ENCODE assay signal across 24 cellular contexts in the genomic region with DNA sequence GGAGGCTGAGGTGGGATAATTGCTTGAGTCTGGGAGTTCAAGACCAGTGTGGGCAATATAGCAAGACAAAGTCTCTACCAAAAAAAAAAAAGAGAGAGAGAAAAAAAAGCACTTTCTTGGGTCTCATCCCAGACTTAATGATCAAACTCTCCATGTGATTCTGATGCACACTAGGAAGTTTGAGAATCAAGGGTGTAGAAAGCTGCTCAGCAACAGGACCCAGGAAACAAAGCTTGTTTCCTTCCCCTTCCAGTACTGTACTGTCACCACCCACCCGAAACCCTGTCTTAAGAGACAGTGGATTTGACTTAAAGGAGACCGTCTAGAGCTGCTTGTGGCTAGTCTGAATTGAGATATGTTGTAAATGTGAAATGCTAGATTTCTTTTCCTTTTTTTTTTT. TPM values are rescaled to one million over a fixed set of nuclear protein-coding genes. Genes with fewer than 3 reads are reported as not detected.
"Had no signal": no experiment of that assay in that cellular context is flagged by ENCODE, and none has a peak within 500 bp of the region (broad histone marks: within the 10 kb centered on the region; RNA-seq: fewer than 3 reads in every experiment).

No MANE protein-coding gene starts in this region.

- H3K9me3 Mint-ChIP-seq: activated CD4-positive, alpha-beta T cell treated with anti-CD3 and anti-CD28 coated beads, Interleukin-2, amount 10 ng/mL, durations not matched to agents 7 days and 5 days; activated naive CD8-positive, alpha-beta T cell treated with anti-CD3 and anti-CD28 coated beads, Interleukin-2, amount 50 U/mL, for 24 hours; effector memory CD8-positive, alpha-beta T cell; naive thymus-derived CD8-positive, alpha-beta T cell had no signal

- ATAC-seq: activated naive CD8-positive, alpha-beta T cell treated with anti-CD3 and anti-CD28 coated beads, Interleukin-2, amount 50 U/mL, for 24 hours; effector memory CD8-positive, alpha-beta T cell; mucosa of descending colon; naive thymus-derived CD8-positive, alpha-beta T cell had no signal

- H3K27ac ChIP-seq: ascending aorta, breast epithelium, epithelial cell of prostate, hepatocyte, right atrium auricular region had no signal

- H3K4me3 Mint-ChIP-seq: activated CD4-positive, alpha-beta T cell treated with anti-CD3 and anti-CD28 coated beads, Interleukin-2, amount 10 ng/mL, durations not matched to agents 7 days and 5 days; activated naive CD8-positive, alpha-beta T cell treated with anti-CD3 and anti-CD28 coated beads, Interleukin-2, amount 50 U/mL, for 24 hours; effector memory CD8-positive, alpha-beta T cell had no signal

- H3K27ac Mint-ChIP-seq: activated CD4-positive, alpha-beta T cell treated with anti-CD3 and anti-CD28 coated beads, Interleukin-2, amount 10 ng/mL, durations not matched to agents 7 days and 5 days; activated naive CD8-positive, alpha-beta T cell treated with anti-CD3 and anti-CD28 coated beads, Interleukin-2, amount 50 U/mL, for 24 hours; effector memory CD8-positive, alpha-beta T cell; naive thymus-derived CD8-positive, alpha-beta T cell; progenitor cell of endocrine pancreas had no signal

- H3K4me1 ChIP-seq: breast epithelium had no signal

- H3K27me3 ChIP-seq: ascending aorta, breast epithelium, hepatocyte, right atrium auricular region, tibial nerve had no signal

- H3K4me2 ChIP-seq: hepatocyte had no signal

- H3K36me3 Mint-ChIP-seq: naive thymus-derived CD8-positive, alpha-beta T cell had no signal

- H2AFZ ChIP-seq: hepatocyte had no signal

- H3K9me3 ChIP-seq: ascending aorta, breast epithelium, mucosa of descending colon, right atrium auricular region, tibial nerve had no signal

- H3K4me3 ChIP-seq: ascending aorta, breast epithelium, hepatocyte, mucosa of descending colon, right atrium auricular region, tibial nerve had no signal

- H3K36me3 ChIP-seq: ascending aorta, breast epithelium, right atrium auricular region, tibial nerve had no signal

- H3K27me3 Mint-ChIP-seq: activated CD4-positive, alpha-beta T cell treated with anti-CD3 and anti-CD28 coated beads, Interleukin-2, amount 10 ng/mL, durations not matched to agents 7 days and 5 days; effector memory CD8-positive, alpha-beta T cell; naive thymus-derived CD8-positive, alpha-beta T cell; progenitor cell of endocrine pancreas had no signal

- DNase-seq: activated CD4-positive, alpha-beta T cell treated with anti-CD3 and anti-CD28 coated beads, Interleukin-2, amount 10 ng/mL, durations not matched to agents 7 days and 5 days; activated CD8-positive, alpha-beta memory T cell treated with anti-CD3 and anti-CD28 coated beads, Interleukin-2, amount 50 U/mL, for 48 hours; activated naive CD4-positive, alpha-beta T cell; activated naive CD8-positive, alpha-beta T cell treated with anti-CD3 and anti-CD28 coated beads, Interleukin-2, amount 50 U/mL, for 24 hours; cerebellar nuclear complex; effector memory CD8-positive, alpha-beta T cell; islet precursor cell; mammary epithelial cell; mucosa of descending colon; naive thymus-derived CD8-positive, alpha-beta T cell; nucleus accumbens; stimulated activated CD4-positive, alpha-beta T cell treated with anti-CD3 and anti-CD28 coated beads, Interleukin-15, amount 100 ng/mL, for 24 hours; stimulated activated CD4-positive, alpha-beta T cell treated with anti-CD3 and anti-CD28 coated beads, Interleukin-4, amount 100 ng/mL, for 24 hours; stimulated activated naive CD4-positive, alpha-beta T cell; substantia nigra had no signal

RNA-seq across cellular contexts. Expression of gene MISP3, which starts 5.8 kb away (rescaled TPM):
- total RNA-seq: skeletal muscle tissue had no signal

RNA-seq across cellular contexts. Expression of gene C19orf67, which starts 7.2 kb away (rescaled TPM):
- total RNA-seq: activated CD4-positive, alpha-beta T cell treated with anti-CD3 and anti-CD28 coated beads, Interleukin-2, amount 10 ng/mL, durations not matched to agents 7 days and 5 days; ascending aorta; breast epithelium; glomerular endothelial cell; hepatocyte; mammary epithelial cell; right atrium auricular region; skeletal muscle tissue; tibial nerve had no signal
- polyA plus RNA-seq: hepatocyte; mammary epithelial cell; naive thymus-derived CD8-positive, alpha-beta T cell had no signal

RNA-seq across cellular contexts. Expression of gene PALM3, which starts 16.5 kb away (rescaled TPM):
- total RNA-seq: activated CD4-positive, alpha-beta T cell treated with anti-CD3 and anti-CD28 coated beads, Interleukin-2, amount 10 ng/mL, durations not matched to agents 7 days and 5 days; glomerular endothelial cell; mammary epithelial cell; naive thymus-derived CD8-positive, alpha-beta T cell; skeletal muscle tissue had no signal
- polyA plus RNA-seq: mammary epithelial cell had no signal
